In the genomic region with DNA sequence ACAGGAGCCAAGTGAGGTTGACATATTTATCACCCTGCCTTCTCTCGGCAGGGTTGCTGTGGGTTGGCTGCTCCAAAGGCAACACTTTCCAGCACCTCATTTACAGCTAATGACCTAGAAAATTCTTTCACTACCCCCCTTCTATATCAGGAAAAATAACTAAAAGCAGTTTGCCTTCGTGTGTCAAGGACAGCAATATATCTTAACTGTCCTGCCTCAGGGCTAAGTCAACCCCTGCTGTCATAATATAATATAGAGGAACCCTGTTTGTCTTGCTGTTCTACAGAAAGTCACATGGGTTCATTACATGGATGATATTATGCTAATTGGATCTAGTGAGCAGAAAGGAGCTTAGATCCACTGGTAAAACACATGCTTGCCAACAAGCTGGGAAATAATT, we compare ENCODE assay signal across 18 cellular contexts. TPM values are rescaled to one million over a fixed set of nuclear protein-coding genes. Genes with fewer than 3 reads are reported as not detected.
A peak's percentile ranks its signal among the peaks of the same experiment; 100 is the strongest.
DNase-seq lines count a peak whose midpoint lies in the region; ATAC-seq, FAIRE-seq and TF ChIP-seq lines count a peak whose summit lies in the region.
"Had no signal": no experiment of that assay in that cellular context is flagged by ENCODE, and none has a peak within 500 bp of the region (broad histone marks: within the 10 kb centered on the region; RNA-seq: fewer than 3 reads in every experiment).

No MANE protein-coding gene starts in this region.

- H3K9ac ChIP-seq in K562 (ENCODE audit: insufficient read depth in 1 of 2, low read depth in 2 of 2, low read length in 2 of 2): no peak overlapping the region
- H3K9ac ChIP-seq: BLaER1 treated with 17β-estradiol and CSF1 and Interleukin-3, amounts not matched to agents 10 nM and 100 nM; GM23248 had no signal

- no peak overlapping the region for H2AFZ ChIP-seq in K562 (ENCODE audit: low read depth, low read length)
- H2AFZ ChIP-seq: GM23248 had no signal

- no peaks in the 10 kb centered on the region for H3K9me1 ChIP-seq in K562 (ENCODE audit: control insufficient read depth, insufficient read depth, low read length)

- TF ChIP-seq RAD21 in K562 (CRISPR knock-in tag; conservative IDR thresholded peaks at IDR 0.05 in 1 of 2, IDR thresholded peaks at IDR 0.05 in 1 of 2): no peak

- POLR2A ChIA-PET in HEK293 (lab: Yijun Ruan, JAX): no interaction called here
- POLR2A ChIA-PET in Panc1 (lab: Charles Lee): no interaction called here
- POLR2A ChIA-PET in K562 (lab: Yijun Ruan, JAX): interaction anchor here (0.8 kb wide), 1 partner anchor 43 kb away, joined by 3 read pairs; no protein-coding TSS in a partner anchor

- WGBS in K562 (ENCODE audit: insufficient coverage, low coverage, missing lambda C conversion rate): 33% methylated on average over 2 of the region's 2 CpGs

- BruUV-seq in Panc1 (replicated peaks; lab: Mats Ljungman, UMichigan) (no TSS peak), K562 (replicated peaks; lab: Mats Ljungman, UMichigan) (no TSS peak)

- no peak overlapping the region for H3K4me3 ChIP-seq in HEK293 (ENCODE audit: low read depth, low read length)
- no peak overlapping the region for H3K4me3 ChIP-seq in Panc1 (ENCODE audit: low read depth in 2 of 2, low read length in 2 of 2)
- no peak overlapping the region for H3K4me3 ChIP-seq in K562
- H3K4me3 ChIP-seq: BLaER1 treated with 17β-estradiol and CSF1 and Interleukin-3, amounts not matched to agents 10 nM and 100 nM; GM23248; HAP-1 had no signal

- FAIRE-seq in K562 (lab: Jason Lieb, UNC): no peak
- FAIRE-seq: GM19239, HTR-8/SVneo had no signal

- CTCF ChIA-PET in HEK293 (lab: Yijun Ruan, JAX): no interaction called here
- CTCF ChIA-PET in Panc1 (lab: Charles Lee): no interaction called here
- CTCF ChIA-PET in K562 (lab: Yijun Ruan, JAX; ENCODE audit: low intra/inter-chr PET ratio): no interaction called here

- no peak for TF ChIP-seq CTCF in HEK293 (tag by site-specific recombination; IDR thresholded peaks at IDR 0.05)
- TF ChIP-seq CTCF in Panc1 (IDR thresholded peaks at IDR 0.05): no peak
- no peak for TF ChIP-seq CTCF in K562 (IDR thresholded peaks at IDR 0.05 in 2 of 3, conservative IDR thresholded peaks at IDR 0.05 in 1 of 3; ENCODE audit: insufficient read depth in 2 of 3, low read depth in 1 of 3, low read length in 3 of 3)

- H3K27ac ChIP-seq in HEK293 (ENCODE audit: extremely low read depth, low read depth, low read length) (no peak overlapping the region), Panc1 (ENCODE audit: low read length) (peak overlapping the region; percentile 54; the same call in 1 of the 2 replicates), K562 (ENCODE audit: extremely low read depth, low read depth, low read length) (no peak overlapping the region)
- H3K27ac ChIP-seq: BLaER1 treated with 17β-estradiol and CSF1 and Interleukin-3, amounts not matched to agents 10 nM and 100 nM; GM23248 had no signal

- H3K79me2 ChIP-seq in K562 (ENCODE audit: control insufficient read depth, insufficient read depth, low read length): no peaks in the 10 kb centered on the region

- 0 out of 2 replicates have a peak, but pooled peaks cover 6% of the 10 kb centered on the region for H3K4me1 ChIP-seq in HEK293 (ENCODE audit: control insufficient read depth, insufficient read depth, low read length)
- peaks cover 18% of the 10 kb centered on the region for H3K4me1 ChIP-seq in Panc1 (ENCODE audit: control insufficient read depth, insufficient read depth, low read length)
- peaks cover 5 to 8% of the 10 kb centered on the region in 2 experiments; a peak in 4 of 5 replicates for H3K4me1 ChIP-seq in K562 (replicated peaks in 1 of 2; ENCODE audit: control insufficient read depth in 2 of 2, insufficient read depth in 2 of 2, low read length in 2 of 2)

- H3K9me3 ChIP-seq in HEK293 (ENCODE audit: control insufficient read depth, insufficient read depth, low read depth, low read length): no peaks in the 10 kb centered on the region
- 0 out of 2 replicates have a peak, but pooled peaks cover 2% of the 10 kb centered on the region for H3K9me3 ChIP-seq in Panc1 (ENCODE audit: control insufficient read depth, insufficient read depth, low read depth, low read length)
- no peaks in the 10 kb centered on the region; the same call in 1 of the 2 replicates for H3K9me3 ChIP-seq in K562 (replicated peaks; ENCODE audit: control insufficient read depth, insufficient read depth, low read depth, low read length)
- H3K9me3 ChIP-seq: BLaER1 treated with 17β-estradiol and CSF1 and Interleukin-3, amounts not matched to agents 10 nM and 100 nM; HAP-1 had no signal

- H3K27me3 ChIP-seq in Panc1 (ENCODE audit: control insufficient read depth, insufficient read depth, low read length) (no peaks in the 10 kb centered on the region), K562 (ENCODE audit: control insufficient read depth in 2 of 2, insufficient read depth in 2 of 2, low read length in 2 of 2) (no peaks in the 10 kb centered on the region)
- H3K27me3 ChIP-seq: BLaER1 treated with 17β-estradiol and CSF1 and Interleukin-3, amounts not matched to agents 10 nM and 100 nM had no signal

- ATAC-seq in Panc1 (no peak), K562 (no peak), HG03025 (IDR thresholded peaks at IDR 0.05; ENCODE audit: low FRiP score, unreplicated experiment) (no peak), GM18867 (IDR thresholded peaks at IDR 0.05; ENCODE audit: unreplicated experiment) (no peak)
- ATAC-seq: CD8-positive, alpha-beta T cell had no signal

- TF ChIP-seq EP300 in K562 (IDR thresholded peaks at IDR 0.05; ENCODE audit: low read length): no peak

- DNase-seq in NCI-H69 (lab: John Stamatoyannopoulos, UW) (peak; percentile 38), Panc1 (ENCODE audit: low read depth, low spot score) (no peak), K562 (ENCODE audit: extremely low read depth in 1 of 4, low spot score in 3 of 4) (no peak), NCI-H2196 treated with DMSO at 0.1 percent for 48 hours (lab: John Stamatoyannopoulos, UW; ENCODE audit: unreplicated experiment) (no peak)
- DNase-seq: Calu3; CD8-positive, alpha-beta T cell; DMS79 treated with DMSO at 0.1 percent for 48 hours; GF-D8; GM23248; HFFc6; IMR-90 had no signal

- no peak for TF ChIP-seq POLR2A in K562 (conservative IDR thresholded peaks at IDR 0.05)

- intact Hi-C loops in Panc1 (cut with micrococcal nuclease; ENCODE audit: unreplicated experiment): no loop called here
- intact Hi-C loops in K562 (cut with micrococcal nuclease): no loop called here

- H3K4me2 ChIP-seq in K562 (ENCODE audit: insufficient read depth, low read length): no peak overlapping the region; the same call in 1 of the 2 replicates
- H3K4me2 ChIP-seq: BLaER1 treated with 17β-estradiol and CSF1 and Interleukin-3, amounts not matched to agents 10 nM and 100 nM had no signal

- H3K36me3 ChIP-seq in HEK293 (ENCODE audit: control insufficient read depth in 2 of 2, insufficient read depth in 1 of 2, low read length in 2 of 2) (no peaks in the 10 kb centered on the region), Panc1 (ENCODE audit: control insufficient read depth, insufficient read depth, low read length) (no peaks in the 10 kb centered on the region), K562 (ENCODE audit: control insufficient read depth, insufficient read depth, low read length) (no peaks in the 10 kb centered on the region)
- H3K36me3 ChIP-seq: BLaER1 treated with 17β-estradiol and CSF1 and Interleukin-3, amounts not matched to agents 10 nM and 100 nM; HAP-1 had no signal

- H4K20me1 ChIP-seq in K562 (replicated peaks; ENCODE audit: control insufficient read depth, insufficient read depth, low read length): no peaks in the 10 kb centered on the region
- H4K20me1 ChIP-seq: BLaER1 treated with 17β-estradiol and CSF1 and Interleukin-3, amounts not matched to agents 10 nM and 100 nM had no signal

- in situ Hi-C loops in Panc1 (cut with HindIII; ENCODE audit: low pct_unique_long_range_greater_than_20kb, low sequenced_read_pairs): no loop called here
- in situ Hi-C loops in K562 (cut with MboI): no loop called here

RNA-seq across cellular contexts. Expression of a gene that starts 28.1 kb away (rescaled TPM):
- total RNA-seq in Panc1 (2021; ENCODE audit: unreplicated experiment): 82.0 TPM
- polyA plus RNA-seq in Panc1 (2012; ENCODE audit: insufficient read length): 36.1 TPM
- total RNA-seq in K562 (2011; cell fraction: chromatin; rRNA removed; ENCODE audit: low replicate concordance): 13.2 and 38.3 TPM in 2 replicates
- 9.5 and 10.5 TPM in 2 replicates for total RNA-seq in K562 (2011; cell fraction: nucleolus; rRNA removed)
- total RNA-seq in K562 (2011; cell fraction: nucleoplasm; rRNA removed): 21.6 and 39.0 TPM in 2 replicates
- total RNA-seq in K562 (2014; rRNA removed): 7.8 and 8.9 TPM in 2 replicates
- total RNA-seq in K562 (2014; rRNA removed; fragmentation: Illumina TruSeq; extraction: Trizol): 17.2 and 18.1 TPM in 2 replicates
- total RNA-seq in K562 (2015; rRNA removed; fragmentation: Illumina TruSeq; extraction: Trizol): 11.1 and 13.3 TPM in 2 replicates
- total RNA-seq in K562 (2021): 12.7 and 13.1 TPM in 2 replicates
- 13.8 and 20.5 TPM in 2 replicates for polyA plus RNA-seq in K562 (2011; rRNA removed)
- 2.3 and 4.2 TPM in 2 replicates for polyA plus RNA-seq in K562 (2011; cell fraction: cytosol; rRNA removed)
- 7.5 and 8.8 TPM in 2 replicates for polyA plus RNA-seq in K562 (2011; cell fraction: nucleus; rRNA removed)
- 12.3 and 14.4 TPM in 2 replicates for polyA plus RNA-seq in K562 (2012)
- polyA plus RNA-seq in K562 (2014; fragmentation: Illumina TruSeq; extraction: Trizol): 11.7 and 15.3 TPM in 2 replicates
- 1 to 10 TPM; 1.8 to 5.1 TPM for polyA plus RNA-seq in K562 (2014; fragmentation: Nextera tagmentation; extraction: Ambion mirVana)
- 11.0 and 14.0 TPM in 2 replicates for polyA plus RNA-seq in K562 (2014; rRNA removed)
- polyA minus RNA-seq in K562 (2011; rRNA and poly(A)+ RNA removed): 18.9 and 19.8 TPM in 2 replicates
- 4.2 and 6.3 TPM in 2 replicates for polyA minus RNA-seq in K562 (2011; cell fraction: cytosol; rRNA and poly(A)+ RNA removed)
- polyA minus RNA-seq in K562 (2011; cell fraction: nucleus; rRNA and poly(A)+ RNA removed): 11.3 and 17.3 TPM in 2 replicates

RNA-seq across cellular contexts. Expression of a gene that starts 51.7 kb away (rescaled TPM):
- 702 TPM for total RNA-seq in Panc1 (2021; ENCODE audit: unreplicated experiment)
- polyA plus RNA-seq in Panc1 (2012; ENCODE audit: insufficient read length): 355 TPM
- total RNA-seq in K562 (2011; cell fraction: chromatin; rRNA removed; ENCODE audit: low replicate concordance): 116 and 190 TPM in 2 replicates
- total RNA-seq in K562 (2011; cell fraction: nucleolus; rRNA removed): 265 and 279 TPM in 2 replicates
- total RNA-seq in K562 (2011; cell fraction: nucleoplasm; rRNA removed): 405 and 605 TPM in 2 replicates
- total RNA-seq in K562 (2014; rRNA removed): 622 and 852 TPM in 2 replicates
- 2,222 and 2,441 TPM in 2 replicates for total RNA-seq in K562 (2014; rRNA removed; fragmentation: Illumina TruSeq; extraction: Trizol)
- 2,046 and 2,206 TPM in 2 replicates for total RNA-seq in K562 (2015; rRNA removed; fragmentation: Illumina TruSeq; extraction: Trizol)
- 934 and 1,064 TPM in 2 replicates for total RNA-seq in K562 (2021)
- polyA plus RNA-seq in K562 (2011; rRNA removed): 1,361 and 1,676 TPM in 2 replicates
- 259 and 574 TPM in 2 replicates for polyA plus RNA-seq in K562 (2011; cell fraction: cytosol; rRNA removed)
- polyA plus RNA-seq in K562 (2011; cell fraction: nucleus; rRNA removed): 235 and 462 TPM in 2 replicates
- 1,432 and 2,024 TPM in 2 replicates for polyA plus RNA-seq in K562 (2012)
- polyA plus RNA-seq in K562 (2014; fragmentation: Illumina TruSeq; extraction: Trizol): 1,618 and 2,053 TPM in 2 replicates
- 1,000 to 10,000 TPM; 3,327 to 4,203 TPM for polyA plus RNA-seq in K562 (2014; fragmentation: Nextera tagmentation; extraction: Ambion mirVana)
- 1,075 and 1,122 TPM in 2 replicates for polyA plus RNA-seq in K562 (2014; rRNA removed)
- polyA minus RNA-seq in K562 (2011; rRNA and poly(A)+ RNA removed): 292 and 325 TPM in 2 replicates
- polyA minus RNA-seq in K562 (2011; cell fraction: cytosol; rRNA and poly(A)+ RNA removed): 160 and 201 TPM in 2 replicates
- polyA minus RNA-seq in K562 (2011; cell fraction: nucleus; rRNA and poly(A)+ RNA removed): 137 and 395 TPM in 2 replicates
